ENCODE assay signal across 22 cellular contexts in genomic region chr1:52210044-52210443, GRCh38.
DNase-seq lines count a peak whose midpoint lies in the region; ATAC-seq and TF ChIP-seq lines count a peak whose summit lies in the region.
"Had no signal": no experiment of that assay in that cellular context is flagged by ENCODE, and none has a peak within 500 bp of the region (broad histone marks: within the 10 kb centered on the region; RNA-seq: fewer than 3 reads in every experiment).

No MANE protein-coding gene starts in this region.

- H3K9me3 ChIP-seq in mammary epithelial cell (replicated peaks; ENCODE audit: insufficient read depth, low read length) (no peaks in the 10 kb centered on the region), Karpas-422 (ENCODE audit: low read length) (no peaks in the 10 kb centered on the region)

- H3K27me3 ChIP-seq in mammary epithelial cell (ENCODE audit: insufficient read depth, low read length) = no peaks in the 10 kb centered on the region
- no peaks in the 10 kb centered on the region; the same call in 1 of the 2 replicates for H3K27me3 ChIP-seq in Karpas-422 (ENCODE audit: low read length)
- H3K27me3 ChIP-seq: BLaER1 had no signal

- TSS peak; percentile 63 for BruUV-seq in mammary epithelial cell (replicated peaks; lab: Mats Ljungman, UMichigan)
- no TSS peak for BruUV-seq in Calu3 (replicated peaks; lab: Mats Ljungman, UMichigan)

- H3K4me3 ChIP-seq in mammary epithelial cell (replicated peaks in 1 of 3; ENCODE audit: insufficient read depth in 1 of 3, low read depth in 2 of 3, low read length in 3 of 3) = peak overlapping the region in 1 of 3 experiments; percentile 2
- H3K4me3 ChIP-seq in Karpas-422 (ENCODE audit: low read length) = no peak overlapping the region
- H3K4me3 ChIP-seq: BLaER1, GM12878, GM23338, K562 had no signal

- H3K4me2 ChIP-seq in mammary epithelial cell (ENCODE audit: insufficient read depth, low read depth, low read length) (peak overlapping the region; percentile 57), Karpas-422 (ENCODE audit: low read depth, low read length, poor library complexity, severe bottlenecking) (no peak overlapping the region)
- H3K4me2 ChIP-seq: BLaER1, GM23338 had no signal

- in situ Hi-C loops in mammary epithelial cell (cut with MboI; ENCODE audit: low sequenced_read_pairs in 2 of 2) = no loop called here

- POLR2A ChIA-PET in activated CD4-positive, alpha-beta T cell treated with anti-CD3 and anti-CD28 coated beads for 36 hours (lab: Charles Lee) = interaction anchor here (0.8 kb wide), 1 partner anchor 70 kb away, joined by 3 read pairs; no protein-coding TSS in a partner anchor

- H3K36me3 Mint-ChIP-seq in activated CD4-positive, alpha-beta T cell treated with anti-CD3 and anti-CD28 coated beads for 36 hours (ENCODE audit: low read depth) = peaks cover 3% of the 10 kb centered on the region
- H3K36me3 Mint-ChIP-seq in Calu3 (ENCODE audit: insufficient read depth, unreplicated experiment) = no peaks in the 10 kb centered on the region

- CTCF ChIA-PET in activated CD4-positive, alpha-beta T cell treated with anti-CD3 and anti-CD28 coated beads for 36 hours (lab: Charles Lee) = interaction anchor here (0.7 kb wide), 1 partner anchor 68 kb away, joined by 4 read pairs; the partner anchor contains the start of gene ZFYVE9
- CTCF ChIA-PET in mammary epithelial cell (lab: Charles Lee; ENCODE audit: low non-redundant PET) = no interaction called here
- CTCF ChIA-PET in Calu3 (lab: Charles Lee) = no interaction called here

- H3K27ac Mint-ChIP-seq in activated CD4-positive, alpha-beta T cell treated with anti-CD3 and anti-CD28 coated beads for 36 hours = peak overlapping the region; percentile 39
- no peak overlapping the region for H3K27ac Mint-ChIP-seq in stimulated activated naive CD8-positive, alpha-beta T cell treated with anti-CD3 and anti-CD28 coated beads, Interleukin-15, amount 100 ng/mL, for 72 hours
- no peak overlapping the region for H3K27ac Mint-ChIP-seq in Calu3 (ENCODE audit: unreplicated experiment)
- H3K27ac Mint-ChIP-seq: CD8-positive, alpha-beta T cell; GM23338 had no signal

- intact Hi-C loops in activated CD4-positive, alpha-beta T cell treated with anti-CD3 and anti-CD28 coated beads for 36 hours (cut with DNase I, micrococcal nuclease) = no loop called here
- intact Hi-C loops in mammary epithelial cell (cut with micrococcal nuclease) (loop anchor here (2.0 kb wide), 1 partner anchor 67 kb away; the partner anchor contains the start of gene ZFYVE9), Calu3 (cut with micrococcal nuclease; ENCODE audit: unreplicated experiment) (no loop called here)

- H3K79me2 ChIP-seq in mammary epithelial cell (ENCODE audit: insufficient read depth, low read length) (peaks cover 62% of the 10 kb centered on the region), Karpas-422 (ENCODE audit: low read length) (no peaks in the 10 kb centered on the region)

- peak overlapping the region; percentile 97 for H3K27ac ChIP-seq in mammary epithelial cell (ENCODE audit: insufficient read depth, low read depth, low read length)
- H3K27ac ChIP-seq in Karpas-422 (ENCODE audit: low read length) = no peak overlapping the region
- H3K27ac ChIP-seq: BLaER1 had no signal

- H4K20me1 ChIP-seq in mammary epithelial cell (ENCODE audit: insufficient read depth, low read length) (no peaks in the 10 kb centered on the region), Karpas-422 (ENCODE audit: insufficient read depth, low read depth, low read length) (0 out of 2 replicates have a peak, but pooled peaks cover 5% of the 10 kb centered on the region)
- H4K20me1 ChIP-seq: BLaER1 had no signal

- no peak overlapping the region for H3K4me3 Mint-ChIP-seq in activated CD4-positive, alpha-beta T cell treated with anti-CD3 and anti-CD28 coated beads for 36 hours
- H3K4me3 Mint-ChIP-seq in stimulated activated naive CD8-positive, alpha-beta T cell treated with anti-CD3 and anti-CD28 coated beads, Interleukin-15, amount 100 ng/mL, for 72 hours = no peak overlapping the region
- H3K4me3 Mint-ChIP-seq in Calu3 (ENCODE audit: low read depth, unreplicated experiment) = no peak overlapping the region
- H3K4me3 Mint-ChIP-seq: CD8-positive, alpha-beta T cell; GM23338 had no signal

- H2AFZ ChIP-seq in mammary epithelial cell (ENCODE audit: low read depth, low read length) (no peak overlapping the region), Karpas-422 (ENCODE audit: low read length) (no peak overlapping the region)
- H2AFZ ChIP-seq: GM23338 had no signal

- H3K36me3 ChIP-seq in mammary epithelial cell (ENCODE audit: insufficient read depth, low read length) (no peaks in the 10 kb centered on the region), Karpas-422 (ENCODE audit: insufficient read depth, low read length) (no peaks in the 10 kb centered on the region)

- H3K9me3 Mint-ChIP-seq in activated CD4-positive, alpha-beta T cell treated with anti-CD3 and anti-CD28 coated beads for 36 hours (ENCODE audit: low read depth) = no peaks in the 10 kb centered on the region
- H3K9me3 Mint-ChIP-seq in stimulated activated naive CD8-positive, alpha-beta T cell treated with anti-CD3 and anti-CD28 coated beads, Interleukin-15, amount 100 ng/mL, for 72 hours = peaks cover 7 to 8% of the 10 kb centered on the region in 2 donors
- no peaks in the 10 kb centered on the region for H3K9me3 Mint-ChIP-seq in Calu3 (ENCODE audit: low read depth, unreplicated experiment)
- H3K9me3 Mint-ChIP-seq: GM23338 had no signal

- H3K4me1 ChIP-seq in mammary epithelial cell (ENCODE audit: insufficient read depth, low read length) (peaks cover 22% of the 10 kb centered on the region), Karpas-422 (ENCODE audit: low read length) (no peaks in the 10 kb centered on the region)

- H3K9me2 ChIP-seq in Karpas-422 (replicated peaks; ENCODE audit: insufficient read depth, low read length) = no peaks in the 10 kb centered on the region

- WGBS in mammary epithelial cell (ENCODE audit: low coverage, missing lambda C conversion rate) = 46% methylated on average over 3 of the region's 3 CpGs

- dilution Hi-C loops in mammary epithelial cell (cut with HindIII; ENCODE audit: low sequenced_read_pairs) = no loop called here

- peaks cover 26% of the 10 kb centered on the region for H3K4me1 Mint-ChIP-seq in activated CD4-positive, alpha-beta T cell treated with anti-CD3 and anti-CD28 coated beads for 36 hours
- H3K4me1 Mint-ChIP-seq in stimulated activated naive CD8-positive, alpha-beta T cell treated with anti-CD3 and anti-CD28 coated beads, Interleukin-15, amount 100 ng/mL, for 72 hours = peaks cover 3% of the 10 kb centered on the region
- no peaks in the 10 kb centered on the region for H3K4me1 Mint-ChIP-seq in Calu3 (ENCODE audit: low read depth, unreplicated experiment)
- H3K4me1 Mint-ChIP-seq: GM23338 had no signal

- H3K27me3 Mint-ChIP-seq in activated CD4-positive, alpha-beta T cell treated with anti-CD3 and anti-CD28 coated beads for 36 hours = no peaks in the 10 kb centered on the region
- no peaks in the 10 kb centered on the region for H3K27me3 Mint-ChIP-seq in stimulated activated naive CD8-positive, alpha-beta T cell treated with anti-CD3 and anti-CD28 coated beads, Interleukin-15, amount 100 ng/mL, for 72 hours
- H3K27me3 Mint-ChIP-seq in Calu3 (ENCODE audit: unreplicated experiment) = no peaks in the 10 kb centered on the region

- H3K9ac ChIP-seq in mammary epithelial cell (ENCODE audit: insufficient read depth, low read length) (peak overlapping the region; percentile 88), Karpas-422 (ENCODE audit: low read length) (no peak overlapping the region)
- H3K9ac ChIP-seq: BLaER1 had no signal

- TF ChIP-seq CTCF in mammary epithelial cell (conservative IDR thresholded peaks at IDR 0.05 in 1 of 2, IDR thresholded peaks at IDR 0.05 in 1 of 2; ENCODE audit: extremely low read depth in 1 of 2, insufficient read depth in 1 of 2, low read depth in 1 of 2, low read length in 2 of 2) (no peak), Calu3 (IDR thresholded peaks at IDR 0.05; ENCODE audit: unreplicated experiment) (no peak)

- peak; percentile 58 for ATAC-seq in activated CD4-positive, alpha-beta T cell treated with anti-CD3 and anti-CD28 coated beads for 36 hours
- peak; percentile 59 for ATAC-seq in stimulated activated naive CD8-positive, alpha-beta T cell treated with anti-CD3 and anti-CD28 coated beads, Interleukin-15, Interleukin-2, amounts not matched to agents 100 U/mL and 50 U/mL, for 24 hours
- no peak for ATAC-seq in stimulated activated naive CD8-positive, alpha-beta T cell treated with anti-CD3 and anti-CD28 coated beads, Interleukin-15, amount 100 ng/mL, for 72 hours
- ATAC-seq: CD8-positive, alpha-beta T cell; GM12878; GM23338; K562; Right ventricle myocardium inferior had no signal

- DNase-seq in activated CD4-positive, alpha-beta T cell treated with anti-CD3 and anti-CD28 coated beads for 36 hours = no peak
- DNase-seq in activated CD4-positive, alpha-beta T cell treated with anti-CD3 and anti-CD28 coated beads for 48 hours = no peak
- DNase-seq in stimulated activated naive CD8-positive, alpha-beta T cell treated with anti-CD3 and anti-CD28 coated beads, Interleukin-15, Interleukin-2, amounts not matched to agents 100 U/mL and 50 U/mL, for 24 hours = no peak
- DNase-seq in stimulated activated naive CD8-positive, alpha-beta T cell treated with anti-CD3 and anti-CD28 coated beads, Interleukin-15, amount 100 ng/mL, for 72 hours = no peak
- DNase-seq in mammary epithelial cell (peak; percentile 82), Karpas-422 (no peak), Calu3 (no peak)
- DNase-seq in stimulated activated CD4-positive, alpha-beta T cell treated with anti-CD3 and anti-CD28 coated beads, Interleukin-2, amount 100 ng/mL, for 24 hours = no peak
- DNase-seq: 8988T; CD8-positive, alpha-beta T cell; DMS79; GDM1; NCI-H1048; NCI-H146; NCI-H2081; NCI-H510A; NCI-H774 had no signal
